Comparison of ENCODE assay signal across 8 cellular contexts in the genomic region with DNA sequence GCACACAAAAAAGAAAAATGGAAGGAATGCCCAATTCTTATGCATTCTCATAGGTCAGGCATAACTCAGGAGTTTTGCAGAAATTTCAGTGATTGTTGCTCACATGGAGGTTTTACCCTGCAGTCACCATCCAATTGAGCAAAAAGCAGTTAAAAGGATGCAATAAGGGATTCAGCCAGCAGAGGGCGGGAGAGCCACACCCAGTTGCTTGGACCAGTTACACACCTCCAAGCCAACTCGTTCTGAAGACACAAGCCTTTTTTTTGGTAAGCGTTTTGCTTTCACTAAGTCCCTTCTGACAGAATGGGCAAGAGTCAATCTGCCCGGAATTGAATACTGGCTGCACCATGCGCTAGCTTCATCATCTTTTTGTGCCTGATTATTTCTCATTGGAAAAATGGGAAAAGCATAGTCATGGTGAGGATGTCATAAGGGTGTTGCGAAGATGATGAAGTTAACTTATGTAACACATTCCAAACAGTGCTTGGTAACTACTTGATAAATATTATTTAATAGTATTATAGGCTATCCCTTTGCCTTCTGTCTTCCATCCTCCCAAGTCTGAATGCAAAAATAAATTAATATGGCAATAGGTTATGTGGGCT.
DNase-seq lines count a peak whose midpoint lies in the region; ATAC-seq, FAIRE-seq and TF ChIP-seq lines count a peak whose summit lies in the region.

No MANE protein-coding gene starts in this region.

- ATAC-seq in HG03280 (IDR thresholded peaks at IDR 0.05; ENCODE audit: unreplicated experiment): peak; percentile 87
- ATAC-seq in lower lobe of right lung: peak; percentile 84

- FAIRE-seq in GM19239 (lab: Jason Lieb, UNC): peak; percentile 95

- H3K27me3 ChIP-seq in lower lobe of right lung (ENCODE audit: low read depth): no peaks in the 10 kb centered on the region

- H3K36me3 ChIP-seq in lower lobe of right lung: no peaks in the 10 kb centered on the region

- H3K4me1 ChIP-seq in lower lobe of right lung: no peaks in the 10 kb centered on the region

- no peaks in the 10 kb centered on the region for H3K9me3 ChIP-seq in lower lobe of right lung

- H3K27ac ChIP-seq in lower lobe of right lung: no peak overlapping the region

- peak; percentile 80 for TF ChIP-seq CTCF in lower lobe of right lung (IDR thresholded peaks at IDR 0.05)

- peak in 13 of 14 donors; percentile 1 to 71 (median 20) for DNase-seq in C1 segment of cervical spinal cord (lab: John Stamatoyannopoulos, UW)
- DNase-seq in GM19239 (ENCODE audit: insufficient read length, low spot score): peak; percentile 41
- peak; percentile 55 for DNase-seq in NCI-H460 (ENCODE audit: extremely low read depth, low read depth)
- peak; percentile 47 for DNase-seq in activated CD4-positive, alpha-beta T cell treated with anti-CD3 and anti-CD28 coated beads, Interleukin-2, amount 50 U/mL, for 1 hour
- peak; percentile 33 for DNase-seq in effector CD4-positive, alpha-beta T cell
- peak; percentile 44 for DNase-seq in lower lobe of right lung
- peak; percentile 5 for DNase-seq in stimulated activated CD8-positive, alpha-beta memory T cell treated with anti-CD3 and anti-CD28 coated beads, Interleukin-12 subunit alpha, Interleukin-12 subunit beta, amount 100 ng/mL, for 4 hours (ENCODE audit: low read depth)

- intact Hi-C loops in lower lobe of right lung (cut with DNase I): no loop called here

- no peak overlapping the region for H3K4me3 ChIP-seq in lower lobe of right lung

Comparison
In these comparisons a context has a peak if more than half of its experiments do, and no peak if none do; other contexts are left out.
1. DNase-seq: peak in every context shown above with its lines; median percentile 55 in NCI-H460; 47 in activated CD4-positive, alpha-beta T cell treated with anti-CD3 and anti-CD28 coated beads, Interleukin-2, amount 50 U/mL, for 1 hour; 44 in lower lobe of right lung; 41 in GM19239; 33 in effector CD4-positive, alpha-beta T cell; 20 in C1 segment of cervical spinal cord; 5 in stimulated activated CD8-positive, alpha-beta memory T cell treated with anti-CD3 and anti-CD28 coated beads, Interleukin-12 subunit alpha, Interleukin-12 subunit beta, amount 100 ng/mL, for 4 hours.